15 cellular contexts compared by ENCODE assay signal in the genomic region with DNA sequence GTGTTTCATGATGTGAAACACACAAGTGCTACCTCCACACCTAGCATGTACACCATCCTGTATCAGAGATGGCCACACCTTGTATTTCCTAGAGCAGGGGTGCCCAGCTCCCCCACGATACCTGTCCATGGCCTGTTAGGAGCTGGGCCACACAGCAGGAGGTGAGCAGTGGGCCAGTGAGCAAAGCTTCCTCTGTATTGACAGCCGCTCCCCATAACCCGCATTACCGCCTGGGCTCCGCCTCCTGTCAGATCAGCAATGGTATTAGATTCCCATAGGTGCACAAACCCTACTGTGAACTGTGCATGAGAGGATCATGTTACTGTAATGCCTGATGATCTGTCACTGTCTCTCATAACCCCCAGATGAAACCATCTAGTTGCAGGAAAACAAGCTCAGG.
A peak's percentile ranks its signal among the peaks of the same experiment; 100 is the strongest.
DNase-seq lines count a peak whose midpoint lies in the region; TF ChIP-seq lines count a peak whose summit lies in the region.
"Had no signal": no experiment of that assay in that cellular context is flagged by ENCODE, and none has a peak within 500 bp of the region (broad histone marks: within the 10 kb centered on the region; RNA-seq: fewer than 3 reads in every experiment).

No MANE protein-coding gene starts in this region.

- intact Hi-C loops in lower leg skin (cut with DNase I; ENCODE audit: low total_unique reads): no loop called here

- no peak overlapping the region for H3K4me3 ChIP-seq in lower leg skin (ENCODE audit: low read depth, poor library complexity, severe bottlenecking)

- DNase-seq in NCI-H2171 treated with DMSO at 0.1 percent for 48 hours (lab: John Stamatoyannopoulos, UW): peak; percentile 24
- DNase-seq in NCI-H2171 (lab: John Stamatoyannopoulos, UW): no peak
- no peak for DNase-seq in HEK293T (ENCODE audit: extremely low spot score)
- peak; percentile 79 for DNase-seq in NCI-H748 (lab: John Stamatoyannopoulos, UW; ENCODE audit: unreplicated experiment)
- peak; percentile 7 for DNase-seq in ureter (ENCODE audit: low spot score)
- no peak for DNase-seq in lower leg skin (ENCODE audit: low spot score in 2 of 2)
- no peak for DNase-seq in cerebellum (ENCODE audit: low spot score)
- DNase-seq: C1 segment of cervical spinal cord; CD4-positive, alpha-beta memory T cell; COR-L47; DMS153; DMS79 treated with DMSO at 0.1 percent for 48 hours; EL; GOT3; H9 had no signal

- POLR2A ChIA-PET in HEK293T (lab: Yijun Ruan, JAX): no interaction called here

- TF ChIP-seq CTCF in lower leg skin (IDR thresholded peaks at IDR 0.05): no peak

- TF ChIP-seq POLR2A in lower leg skin (IDR thresholded peaks at IDR 0.05): no peak

- CTCF ChIA-PET in HEK293T (lab: Yijun Ruan, JAX): interaction anchor here (0.7 kb wide), 1 partner anchor 252 kb away, joined by 3 read pairs; no protein-coding TSS in a partner anchor

- WGBS in lower leg skin, 2 donors: 92 to 98% methylated on average over 5 of the region's 5 CpGs

TF ChIP-seq in HEK293T, 16 proteins besides CTCF, POLR2A, EP300 and RAD21:
- no peak for TF ChIP-seq ZNF384 (IDR thresholded peaks at IDR 0.05)
- TF ChIP-seq, protein P1, sequence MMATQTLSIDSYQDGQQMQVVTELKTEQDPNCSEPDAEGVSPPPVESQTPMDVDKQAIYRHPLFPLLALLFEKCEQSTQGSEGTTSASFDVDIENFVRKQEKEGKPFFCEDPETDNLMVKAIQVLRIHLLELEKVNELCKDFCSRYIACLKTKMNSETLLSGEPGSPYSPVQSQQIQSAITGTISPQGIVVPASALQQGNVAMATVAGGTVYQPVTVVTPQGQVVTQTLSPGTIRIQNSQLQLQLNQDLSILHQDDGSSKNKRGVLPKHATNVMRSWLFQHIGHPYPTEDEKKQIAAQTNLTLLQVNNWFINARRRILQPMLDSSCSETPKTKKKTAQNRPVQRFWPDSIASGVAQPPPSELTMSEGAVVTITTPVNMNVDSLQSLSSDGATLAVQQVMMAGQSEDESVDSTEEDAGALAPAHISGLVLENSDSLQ (IDR thresholded peaks at IDR 0.05): peak; percentile 10; the same call in 1 of the 2 replicates

Comparison
In these comparisons a context has a peak if more than half of its experiments do, and no peak if none do; other contexts are left out.
1. DNase-seq: peak in NCI-H2171 treated with DMSO at 0.1 percent for 48 hours (single experiment), NCI-H748 (single experiment) and ureter (single experiment); none in NCI-H2171 (single experiment), HEK293T (single experiment), lower leg skin (0 of 2) and cerebellum (single experiment).